ENCODE assay signal across 19 cellular contexts in genomic region chr4:187811586-187811985, GRCh38.
A peak's percentile ranks its signal among the peaks of the same experiment; 100 is the strongest.
DNase-seq lines count a peak whose midpoint lies in the region; TF ChIP-seq lines count a peak whose summit lies in the region.
"Had no signal": no experiment of that assay in that cellular context is flagged by ENCODE, and none has a peak within 500 bp of the region (broad histone marks: within the 10 kb centered on the region; RNA-seq: fewer than 3 reads in every experiment).

No MANE protein-coding gene starts in this region.

- H3K9me3 ChIP-seq in BLaER1 treated with 17β-estradiol and CSF1 and Interleukin-3, amounts not matched to agents 10 nM and 100 nM (replicated peaks in 1 of 11), result no peaks in the 10 kb centered on the region; a peak in 2 of 22 replicates
- no peaks in the 10 kb centered on the region for H3K9me3 ChIP-seq in MM.1S (replicated peaks; ENCODE audit: insufficient read depth, low read length)
- no peaks in the 10 kb centered on the region for H3K9me3 ChIP-seq in adipocyte (ENCODE audit: control insufficient read depth, low read length)
- H3K9me3 ChIP-seq in osteoblast (ENCODE audit: low read depth, low read length), result no peaks in the 10 kb centered on the region
- H3K9me3 ChIP-seq: BE2C, MG63, SK-N-SH had no signal

- H3K27me3 ChIP-seq in BLaER1 treated with 17β-estradiol and CSF1 and Interleukin-3, amounts not matched to agents 10 nM and 100 nM, result no peaks in the 10 kb centered on the region
- H3K27me3 ChIP-seq in MM.1S (replicated peaks; ENCODE audit: insufficient read depth, low read length) (no peaks in the 10 kb centered on the region), adipocyte (replicated peaks; ENCODE audit: control insufficient read depth, insufficient read depth, low read length) (no peaks in the 10 kb centered on the region), osteoblast (ENCODE audit: insufficient read depth, low read length) (no peaks in the 10 kb centered on the region)
- H3K27me3 ChIP-seq: BE2C, MG63 had no signal

- H3K27ac ChIP-seq in BLaER1 treated with 17β-estradiol and CSF1 and Interleukin-3, amounts not matched to agents 10 nM and 100 nM, result no peak overlapping the region
- H3K27ac ChIP-seq in MM.1S (ENCODE audit: low read length), result no peak overlapping the region
- H3K27ac ChIP-seq in osteoblast (ENCODE audit: low read depth, low read length), result no peak overlapping the region

- H3K4me2 ChIP-seq in BLaER1 treated with 17β-estradiol and CSF1 and Interleukin-3, amounts not matched to agents 10 nM and 100 nM, result peak overlapping the region; percentile 0 to 65 (median 37); a peak in 19 of 22 replicates
- H3K4me2 ChIP-seq in MM.1S (ENCODE audit: low read depth, low read length), result no peak overlapping the region
- no peak overlapping the region for H3K4me2 ChIP-seq in osteoblast (ENCODE audit: insufficient read depth, low read length)
- H3K4me2 ChIP-seq: SK-N-SH had no signal

- H3K79me2 ChIP-seq in MM.1S (ENCODE audit: low read length) (no peaks in the 10 kb centered on the region), osteoblast (ENCODE audit: insufficient read depth, low read length) (no peaks in the 10 kb centered on the region)

- H2AFZ ChIP-seq in MM.1S (ENCODE audit: low read length) (no peak overlapping the region), osteoblast (ENCODE audit: low read length) (peak overlapping the region; percentile 3)

- no peaks in the 10 kb centered on the region for H3K9me2 ChIP-seq in MM.1S (replicated peaks; ENCODE audit: insufficient read depth, low read length)
- H3K9me2 ChIP-seq: SK-N-SH had no signal

- H3K4me1 ChIP-seq in BLaER1 treated with 17β-estradiol and CSF1 and Interleukin-3, amounts not matched to agents 10 nM and 100 nM, result peaks cover 7 to 16% (median 10%) of the 10 kb centered on the region in 10 experiments; a peak in 17 of 20 replicates
- H3K4me1 ChIP-seq in MM.1S (ENCODE audit: low read length) (no peaks in the 10 kb centered on the region), adipocyte (ENCODE audit: control insufficient read depth, insufficient read depth, low read length) (no peaks in the 10 kb centered on the region), osteoblast (ENCODE audit: insufficient read depth, low read length) (no peaks in the 10 kb centered on the region)
- H3K4me1 ChIP-seq: BE2C had no signal

- H3K36me3 ChIP-seq in BLaER1 treated with 17β-estradiol and CSF1 and Interleukin-3, amounts not matched to agents 10 nM and 100 nM, result no peaks in the 10 kb centered on the region
- no peaks in the 10 kb centered on the region for H3K36me3 ChIP-seq in MM.1S (replicated peaks; ENCODE audit: insufficient read depth, low read length)
- H3K36me3 ChIP-seq in adipocyte (ENCODE audit: control insufficient read depth, insufficient read depth, low read length, severe bottlenecking), result no peaks in the 10 kb centered on the region
- H3K36me3 ChIP-seq in osteoblast (ENCODE audit: insufficient read depth, low read length), result no peaks in the 10 kb centered on the region
- H3K36me3 ChIP-seq: BE2C, MG63 had no signal

- H3K4me3 ChIP-seq in BLaER1 treated with 17β-estradiol and CSF1 and Interleukin-3, amounts not matched to agents 10 nM and 100 nM, result no peak overlapping the region
- H3K4me3 ChIP-seq in MM.1S (ENCODE audit: low read length), result no peak overlapping the region
- H3K4me3 ChIP-seq in adipocyte (ENCODE audit: low read length), result no peak overlapping the region
- no peak overlapping the region for H3K4me3 ChIP-seq in osteoblast (ENCODE audit: insufficient read depth, low read length)
- H3K4me3 ChIP-seq: MG63 had no signal

- DNase-seq in MM.1S (peak; percentile 48), adipocyte (ENCODE audit: low read depth) (peak; percentile 2), osteoblast (ENCODE audit: insufficient read length, low spot score, missing footprints) (peak; percentile 32), pons (ENCODE audit: low spot score) (no peak), SIG-M5 treated with dmso at 0.1 percent for 504 hours (lab: John Stamatoyannopoulos, UW; ENCODE audit: unreplicated experiment) (no peak)
- DNase-seq in activated CD4-positive, CD25-positive, alpha-beta regulatory T cell treated with anti-CD3 and anti-CD28 coated beads, Interleukin-2, amount 50 U/mL, for 72 hours, result no peak
- DNase-seq: BE2C; CD4-positive, CD25-positive, alpha-beta regulatory T cell; DMS153; DND-41; MG63; NCI-H2029 treated with DMSO at 0.1 percent for 48 hours; NCI-H2171; NCI-H226; NCI-H510A; NCI-H69; SIG-M5; SK-N-SH had no signal

- H4K20me1 ChIP-seq in BLaER1 treated with 17β-estradiol and CSF1 and Interleukin-3, amounts not matched to agents 10 nM and 100 nM, result no peaks in the 10 kb centered on the region
- H4K20me1 ChIP-seq in MM.1S (ENCODE audit: insufficient read depth, low read length) (no peaks in the 10 kb centered on the region), osteoblast (ENCODE audit: insufficient read depth, low read length) (no peaks in the 10 kb centered on the region)

- no peak overlapping the region for H3K9ac ChIP-seq in BLaER1 treated with 17β-estradiol and CSF1 and Interleukin-3, amounts not matched to agents 10 nM and 100 nM
- H3K9ac ChIP-seq in MM.1S (ENCODE audit: low read length) (no peak overlapping the region), adipocyte (ENCODE audit: low read length) (no peak overlapping the region)
- H3K9ac ChIP-seq: SK-N-SH had no signal

- no peaks in the 10 kb centered on the region for H3F3A ChIP-seq in MM.1S (ENCODE audit: insufficient read depth, low read length)

- no peak for TF ChIP-seq CTCF in MM.1S (IDR thresholded peaks at IDR 0.05; ENCODE audit: low read length)
- no peak for TF ChIP-seq CTCF in osteoblast (IDR thresholded peaks at IDR 0.05; ENCODE audit: extremely low read depth, low read depth, low read length)

Comparison
In these comparisons a context has a peak if more than half of its experiments do, and no peak if none do; other contexts are left out.
1. H3K4me2 ChIP-seq: peak in BLaER1 treated with 17β-estradiol and CSF1 and Interleukin-3, amounts not matched to agents 10 nM and 100 nM (11 of 11); none in MM.1S (single experiment) and osteoblast (single experiment).
2. DNase-seq: peak in MM.1S (single experiment), adipocyte (single experiment) and osteoblast (single experiment); none in pons (single experiment), activated CD4-positive, CD25-positive, alpha-beta regulatory T cell treated with anti-CD3 and anti-CD28 coated beads, Interleukin-2, amount 50 U/mL, for 72 hours (single experiment) and SIG-M5 treated with dmso at 0.1 percent for 504 hours (single experiment).